Comparison of ENCODE assay signal across 9 cellular contexts in the genomic region with DNA sequence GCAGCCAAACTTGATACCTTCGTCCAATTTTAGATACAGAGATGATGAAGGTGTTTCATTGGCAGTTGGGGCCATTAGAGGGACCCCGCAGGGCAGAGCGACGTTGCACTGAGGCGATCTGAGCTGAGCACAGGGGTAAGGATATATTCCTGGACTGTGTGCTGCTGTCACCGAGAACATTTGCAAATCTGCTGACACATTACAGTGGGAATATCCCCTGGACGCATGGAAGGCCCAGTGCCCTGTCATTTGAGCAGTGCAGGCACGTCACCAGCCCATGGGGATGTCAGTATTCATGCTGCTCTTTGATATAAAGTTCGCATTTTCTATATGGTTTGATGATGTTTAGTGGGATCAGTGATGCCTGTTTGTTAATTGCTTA. TPM values are rescaled to one million over a fixed set of nuclear protein-coding genes. Genes with fewer than 3 reads are reported as not detected.
DNase-seq lines count a peak whose midpoint lies in the region; ATAC-seq and TF ChIP-seq lines count a peak whose summit lies in the region.
"Had no signal": no experiment of that assay in that cellular context is flagged by ENCODE, and none has a peak within 500 bp of the region (broad histone marks: within the 10 kb centered on the region; RNA-seq: fewer than 3 reads in every experiment).

No MANE protein-coding gene starts in this region.

- peak overlapping the region; percentile 20 for H3K9ac ChIP-seq in neural cell (ENCODE audit: low read length)

- DNase-seq in Daoy (ENCODE audit: low read depth) (peak; percentile 25), brain microvascular endothelial cell (peak; percentile 46), NCI-H1417 treated with DMSO at 0.1 percent for 48 hours (lab: John Stamatoyannopoulos, UW) (no peak), UCSD-AML1 (lab: John Stamatoyannopoulos, UW; ENCODE audit: unreplicated experiment) (no peak), putamen (ENCODE audit: low spot score) (no peak)

- no peak for TF ChIP-seq EP300 in neural cell (conservative IDR thresholded peaks at IDR 0.05; ENCODE audit: poor library complexity, severe bottlenecking)

- no peaks in the 10 kb centered on the region for H3K79me2 ChIP-seq in neural cell (replicated peaks; ENCODE audit: insufficient read depth, low read length)

- TF ChIP-seq RAD21 in neural cell (conservative IDR thresholded peaks at IDR 0.05): no peak

- no peak overlapping the region for H3K4me2 ChIP-seq in neural cell (ENCODE audit: low read length)

- no peaks in the 10 kb centered on the region for H3K36me3 ChIP-seq in brain microvascular endothelial cell (replicated peaks)
- no peaks in the 10 kb centered on the region for H3K36me3 ChIP-seq in neural cell (ENCODE audit: insufficient read depth, low read length)

- H3K27me3 ChIP-seq in brain microvascular endothelial cell (replicated peaks) (no peaks in the 10 kb centered on the region), neural cell (ENCODE audit: insufficient read depth, low read depth, low read length) (no peaks in the 10 kb centered on the region)

- H3K4me3 ChIP-seq in brain microvascular endothelial cell (ENCODE audit: low read depth, low read length) (peak overlapping the region; percentile 12), neural cell (ENCODE audit: low read length) (peak overlapping the region; percentile 40)

- TF ChIP-seq CTCF in brain microvascular endothelial cell (IDR thresholded peaks at IDR 0.05; ENCODE audit: low read depth, low read length, missing control alignments) (no peak), neural cell (IDR thresholded peaks at IDR 0.05; ENCODE audit: poor library complexity, severe bottlenecking) (no peak)

- no peaks in the 10 kb centered on the region for H3F3A ChIP-seq in neural cell (ENCODE audit: insufficient read depth, low read length, poor library complexity, severe bottlenecking)

- ATAC-seq in HG03045 (IDR thresholded peaks at IDR 0.05; ENCODE audit: unreplicated experiment): peak; percentile 12
- no peak for ATAC-seq in GM21423 (IDR thresholded peaks at IDR 0.05; ENCODE audit: unreplicated experiment)

- H3K9me2 ChIP-seq in neural cell (ENCODE audit: insufficient read depth, low read length): no peaks in the 10 kb centered on the region

- no peaks in the 10 kb centered on the region for H4K20me1 ChIP-seq in neural cell (ENCODE audit: insufficient read depth)

- in situ Hi-C loops in brain microvascular endothelial cell (cut with HindIII; ENCODE audit: low pct_ligation_motif_present, low sequenced_read_pairs): no loop called here

- no peak overlapping the region for H2AFZ ChIP-seq in neural cell (ENCODE audit: low read depth, low read length)

- H3K9me3 ChIP-seq in neural cell (ENCODE audit: low read length): peaks cover 8% of the 10 kb centered on the region

- H3K27ac ChIP-seq in brain microvascular endothelial cell (peak overlapping the region; percentile 82), neural cell (ENCODE audit: low read length) (peak overlapping the region; percentile 35)
- H3K27ac ChIP-seq: RWPE1 had no signal

TF ChIP-seq in neural cell, 6 proteins besides CTCF, POLR2A, EP300 and RAD21:
- TF ChIP-seq, protein P1, sequence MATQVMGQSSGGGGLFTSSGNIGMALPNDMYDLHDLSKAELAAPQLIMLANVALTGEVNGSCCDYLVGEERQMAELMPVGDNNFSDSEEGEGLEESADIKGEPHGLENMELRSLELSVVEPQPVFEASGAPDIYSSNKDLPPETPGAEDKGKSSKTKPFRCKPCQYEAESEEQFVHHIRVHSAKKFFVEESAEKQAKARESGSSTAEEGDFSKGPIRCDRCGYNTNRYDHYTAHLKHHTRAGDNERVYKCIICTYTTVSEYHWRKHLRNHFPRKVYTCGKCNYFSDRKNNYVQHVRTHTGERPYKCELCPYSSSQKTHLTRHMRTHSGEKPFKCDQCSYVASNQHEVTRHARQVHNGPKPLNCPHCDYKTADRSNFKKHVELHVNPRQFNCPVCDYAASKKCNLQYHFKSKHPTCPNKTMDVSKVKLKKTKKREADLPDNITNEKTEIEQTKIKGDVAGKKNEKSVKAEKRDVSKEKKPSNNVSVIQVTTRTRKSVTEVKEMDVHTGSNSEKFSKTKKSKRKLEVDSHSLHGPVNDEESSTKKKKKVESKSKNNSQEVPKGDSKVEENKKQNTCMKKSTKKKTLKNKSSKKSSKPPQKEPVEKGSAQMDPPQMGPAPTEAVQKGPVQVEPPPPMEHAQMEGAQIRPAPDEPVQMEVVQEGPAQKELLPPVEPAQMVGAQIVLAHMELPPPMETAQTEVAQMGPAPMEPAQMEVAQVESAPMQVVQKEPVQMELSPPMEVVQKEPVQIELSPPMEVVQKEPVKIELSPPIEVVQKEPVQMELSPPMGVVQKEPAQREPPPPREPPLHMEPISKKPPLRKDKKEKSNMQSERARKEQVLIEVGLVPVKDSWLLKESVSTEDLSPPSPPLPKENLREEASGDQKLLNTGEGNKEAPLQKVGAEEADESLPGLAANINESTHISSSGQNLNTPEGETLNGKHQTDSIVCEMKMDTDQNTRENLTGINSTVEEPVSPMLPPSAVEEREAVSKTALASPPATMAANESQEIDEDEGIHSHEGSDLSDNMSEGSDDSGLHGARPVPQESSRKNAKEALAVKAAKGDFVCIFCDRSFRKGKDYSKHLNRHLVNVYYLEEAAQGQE (IDR thresholded peaks at IDR 0.05; ENCODE audit: borderline replicate concordance): peak; percentile 34
- no peak for TF ChIP-seq SMC3 (conservative IDR thresholded peaks at IDR 0.05; ENCODE audit: poor library complexity)
- TF ChIP-seq TAF1 (IDR thresholded peaks at IDR 0.05; ENCODE audit: low read depth): no peak

RNA-seq across cellular contexts. Expression of a gene that starts 10.4 kb away (rescaled TPM):
- 258 and 278 TPM in 2 replicates for total RNA-seq in Daoy (2014; rRNA removed; shearing (Covaris generic))
- 221 and 250 TPM in 2 replicates for polyA plus RNA-seq in neural cell
- polyA minus RNA-seq in neural cell: 174 and 180 TPM in 2 replicates

Comparison
In these comparisons a context has a peak if more than half of its experiments do, and no peak if none do; other contexts are left out.
1. DNase-seq: peak in Daoy (single experiment) and brain microvascular endothelial cell (single experiment); none in NCI-H1417 treated with DMSO at 0.1 percent for 48 hours (single experiment), UCSD-AML1 (single experiment) and putamen (single experiment).